Comparison of ENCODE assay signal across 1 cellular context in the genomic region with DNA sequence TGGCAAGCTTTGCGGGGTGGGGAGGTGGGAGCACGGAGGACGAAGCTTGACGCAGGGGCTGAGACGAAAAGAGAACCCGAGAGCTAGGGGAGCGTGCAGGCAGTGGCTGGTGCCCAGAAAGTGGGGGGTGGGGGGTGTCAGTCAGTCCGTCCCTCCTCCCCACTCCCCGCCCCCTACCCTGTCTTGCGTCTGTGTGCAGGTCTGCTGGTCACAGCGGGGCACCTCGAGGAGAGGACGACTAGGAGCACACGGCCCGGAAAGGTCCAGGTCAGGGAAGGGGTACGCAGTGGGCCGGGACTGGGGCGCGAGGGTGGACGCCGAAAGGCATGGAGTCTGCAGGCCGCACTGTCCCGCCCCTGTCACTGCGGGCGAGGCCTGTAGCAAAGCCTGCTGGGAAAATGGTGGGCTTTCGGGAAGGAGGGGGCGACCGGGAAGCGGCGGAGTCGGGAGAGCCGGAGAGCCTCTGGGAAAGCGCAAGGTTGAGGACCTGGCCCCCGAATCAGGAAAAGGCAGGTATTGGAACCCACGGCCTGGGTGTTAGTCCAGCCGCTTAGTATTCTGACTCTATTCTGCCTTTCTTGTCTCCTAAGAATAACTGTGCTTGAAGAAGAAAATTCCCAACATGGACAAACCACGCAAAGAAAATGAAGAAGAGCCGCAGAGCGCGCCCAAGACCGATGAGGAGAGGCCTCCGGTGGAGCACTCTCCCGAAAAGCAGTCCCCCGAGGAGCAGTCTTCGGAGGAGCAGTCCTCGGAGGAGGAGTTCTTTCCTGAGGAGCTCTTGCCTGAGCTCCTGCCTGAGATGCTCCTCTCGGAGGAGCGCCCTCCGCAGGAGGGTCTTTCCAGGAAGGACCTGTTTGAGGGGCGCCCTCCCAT.
TF ChIP-seq lines count a peak whose summit lies in the region.

No MANE protein-coding gene starts in this region.

TF ChIP-seq in K562, 482 proteins besides CTCF, POLR2A, EP300 and RAD21 (continues in another document):
- no peak for TF ChIP-seq ZNF589 (CRISPR knock-in tag; IDR thresholded peaks at IDR 0.05; ENCODE audit: low read depth)
- TF ChIP-seq, protein P1, sequence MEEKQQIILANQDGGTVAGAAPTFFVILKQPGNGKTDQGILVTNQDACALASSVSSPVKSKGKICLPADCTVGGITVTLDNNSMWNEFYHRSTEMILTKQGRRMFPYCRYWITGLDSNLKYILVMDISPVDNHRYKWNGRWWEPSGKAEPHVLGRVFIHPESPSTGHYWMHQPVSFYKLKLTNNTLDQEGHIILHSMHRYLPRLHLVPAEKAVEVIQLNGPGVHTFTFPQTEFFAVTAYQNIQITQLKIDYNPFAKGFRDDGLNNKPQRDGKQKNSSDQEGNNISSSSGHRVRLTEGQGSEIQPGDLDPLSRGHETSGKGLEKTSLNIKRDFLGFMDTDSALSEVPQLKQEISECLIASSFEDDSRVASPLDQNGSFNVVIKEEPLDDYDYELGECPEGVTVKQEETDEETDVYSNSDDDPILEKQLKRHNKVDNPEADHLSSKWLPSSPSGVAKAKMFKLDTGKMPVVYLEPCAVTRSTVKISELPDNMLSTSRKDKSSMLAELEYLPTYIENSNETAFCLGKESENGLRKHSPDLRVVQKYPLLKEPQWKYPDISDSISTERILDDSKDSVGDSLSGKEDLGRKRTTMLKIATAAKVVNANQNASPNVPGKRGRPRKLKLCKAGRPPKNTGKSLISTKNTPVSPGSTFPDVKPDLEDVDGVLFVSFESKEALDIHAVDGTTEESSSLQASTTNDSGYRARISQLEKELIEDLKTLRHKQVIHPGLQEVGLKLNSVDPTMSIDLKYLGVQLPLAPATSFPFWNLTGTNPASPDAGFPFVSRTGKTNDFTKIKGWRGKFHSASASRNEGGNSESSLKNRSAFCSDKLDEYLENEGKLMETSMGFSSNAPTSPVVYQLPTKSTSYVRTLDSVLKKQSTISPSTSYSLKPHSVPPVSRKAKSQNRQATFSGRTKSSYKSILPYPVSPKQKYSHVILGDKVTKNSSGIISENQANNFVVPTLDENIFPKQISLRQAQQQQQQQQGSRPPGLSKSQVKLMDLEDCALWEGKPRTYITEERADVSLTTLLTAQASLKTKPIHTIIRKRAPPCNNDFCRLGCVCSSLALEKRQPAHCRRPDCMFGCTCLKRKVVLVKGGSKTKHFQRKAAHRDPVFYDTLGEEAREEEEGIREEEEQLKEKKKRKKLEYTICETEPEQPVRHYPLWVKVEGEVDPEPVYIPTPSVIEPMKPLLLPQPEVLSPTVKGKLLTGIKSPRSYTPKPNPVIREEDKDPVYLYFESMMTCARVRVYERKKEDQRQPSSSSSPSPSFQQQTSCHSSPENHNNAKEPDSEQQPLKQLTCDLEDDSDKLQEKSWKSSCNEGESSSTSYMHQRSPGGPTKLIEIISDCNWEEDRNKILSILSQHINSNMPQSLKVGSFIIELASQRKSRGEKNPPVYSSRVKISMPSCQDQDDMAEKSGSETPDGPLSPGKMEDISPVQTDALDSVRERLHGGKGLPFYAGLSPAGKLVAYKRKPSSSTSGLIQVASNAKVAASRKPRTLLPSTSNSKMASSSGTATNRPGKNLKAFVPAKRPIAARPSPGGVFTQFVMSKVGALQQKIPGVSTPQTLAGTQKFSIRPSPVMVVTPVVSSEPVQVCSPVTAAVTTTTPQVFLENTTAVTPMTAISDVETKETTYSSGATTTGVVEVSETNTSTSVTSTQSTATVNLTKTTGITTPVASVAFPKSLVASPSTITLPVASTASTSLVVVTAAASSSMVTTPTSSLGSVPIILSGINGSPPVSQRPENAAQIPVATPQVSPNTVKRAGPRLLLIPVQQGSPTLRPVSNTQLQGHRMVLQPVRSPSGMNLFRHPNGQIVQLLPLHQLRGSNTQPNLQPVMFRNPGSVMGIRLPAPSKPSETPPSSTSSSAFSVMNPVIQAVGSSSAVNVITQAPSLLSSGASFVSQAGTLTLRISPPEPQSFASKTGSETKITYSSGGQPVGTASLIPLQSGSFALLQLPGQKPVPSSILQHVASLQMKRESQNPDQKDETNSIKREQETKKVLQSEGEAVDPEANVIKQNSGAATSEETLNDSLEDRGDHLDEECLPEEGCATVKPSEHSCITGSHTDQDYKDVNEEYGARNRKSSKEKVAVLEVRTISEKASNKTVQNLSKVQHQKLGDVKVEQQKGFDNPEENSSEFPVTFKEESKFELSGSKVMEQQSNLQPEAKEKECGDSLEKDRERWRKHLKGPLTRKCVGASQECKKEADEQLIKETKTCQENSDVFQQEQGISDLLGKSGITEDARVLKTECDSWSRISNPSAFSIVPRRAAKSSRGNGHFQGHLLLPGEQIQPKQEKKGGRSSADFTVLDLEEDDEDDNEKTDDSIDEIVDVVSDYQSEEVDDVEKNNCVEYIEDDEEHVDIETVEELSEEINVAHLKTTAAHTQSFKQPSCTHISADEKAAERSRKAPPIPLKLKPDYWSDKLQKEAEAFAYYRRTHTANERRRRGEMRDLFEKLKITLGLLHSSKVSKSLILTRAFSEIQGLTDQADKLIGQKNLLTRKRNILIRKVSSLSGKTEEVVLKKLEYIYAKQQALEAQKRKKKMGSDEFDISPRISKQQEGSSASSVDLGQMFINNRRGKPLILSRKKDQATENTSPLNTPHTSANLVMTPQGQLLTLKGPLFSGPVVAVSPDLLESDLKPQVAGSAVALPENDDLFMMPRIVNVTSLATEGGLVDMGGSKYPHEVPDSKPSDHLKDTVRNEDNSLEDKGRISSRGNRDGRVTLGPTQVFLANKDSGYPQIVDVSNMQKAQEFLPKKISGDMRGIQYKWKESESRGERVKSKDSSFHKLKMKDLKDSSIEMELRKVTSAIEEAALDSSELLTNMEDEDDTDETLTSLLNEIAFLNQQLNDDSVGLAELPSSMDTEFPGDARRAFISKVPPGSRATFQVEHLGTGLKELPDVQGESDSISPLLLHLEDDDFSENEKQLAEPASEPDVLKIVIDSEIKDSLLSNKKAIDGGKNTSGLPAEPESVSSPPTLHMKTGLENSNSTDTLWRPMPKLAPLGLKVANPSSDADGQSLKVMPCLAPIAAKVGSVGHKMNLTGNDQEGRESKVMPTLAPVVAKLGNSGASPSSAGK (IDR thresholded peaks at IDR 0.05), result peak; percentile 24; the same call in 1 of the 2 replicates
- peak; percentile 92 for TF ChIP-seq ZNF263 (CRISPR knock-in tag; IDR thresholded peaks at IDR 0.05; ENCODE audit: borderline replicate concordance)
- TF ChIP-seq ZNF76 (CRISPR knock-in tag; IDR thresholded peaks at IDR 0.05; ENCODE audit: borderline replicate concordance), result no peak
- no peak for TF ChIP-seq E4F1 (CRISPR knock-in tag; IDR thresholded peaks at IDR 0.05; ENCODE audit: borderline replicate concordance)
- peak; percentile 44 to 48 for TF ChIP-seq E2F6 (IDR thresholded peaks at IDR 0.05; ENCODE audit: borderline replicate concordance in 1 of 2, extremely low read depth in 1 of 2, insufficient read depth in 1 of 2, insufficient read length in 1 of 2, low read depth in 1 of 2, low read length in 1 of 2, poor library complexity in 1 of 2, severe bottlenecking in 1 of 2)
- TF ChIP-seq, protein P2, sequence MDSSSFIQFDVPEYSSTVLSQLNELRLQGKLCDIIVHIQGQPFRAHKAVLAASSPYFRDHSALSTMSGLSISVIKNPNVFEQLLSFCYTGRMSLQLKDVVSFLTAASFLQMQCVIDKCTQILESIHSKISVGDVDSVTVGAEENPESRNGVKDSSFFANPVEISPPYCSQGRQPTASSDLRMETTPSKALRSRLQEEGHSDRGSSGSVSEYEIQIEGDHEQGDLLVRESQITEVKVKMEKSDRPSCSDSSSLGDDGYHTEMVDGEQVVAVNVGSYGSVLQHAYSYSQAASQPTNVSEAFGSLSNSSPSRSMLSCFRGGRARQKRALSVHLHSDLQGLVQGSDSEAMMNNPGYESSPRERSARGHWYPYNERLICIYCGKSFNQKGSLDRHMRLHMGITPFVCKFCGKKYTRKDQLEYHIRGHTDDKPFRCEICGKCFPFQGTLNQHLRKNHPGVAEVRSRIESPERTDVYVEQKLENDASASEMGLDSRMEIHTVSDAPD (CRISPR knock-in tag; IDR thresholded peaks at IDR 0.05), result no peak
- TF ChIP-seq POLR2G (IDR thresholded peaks at IDR 0.05; ENCODE audit: low read depth, low read length), result peak; percentile 69
- peak; percentile 66; the same call in 1 of the 2 replicates for TF ChIP-seq ZBTB7A (IDR thresholded peaks at IDR 0.05; ENCODE audit: borderline replicate concordance, control insufficient read depth, low read depth, low read length)
- TF ChIP-seq PRMT5 (CRISPR knock-in tag; IDR thresholded peaks at IDR 0.05), result no peak
- TF ChIP-seq LEF1 (IDR thresholded peaks at IDR 0.05), result no peak
- no peak for TF ChIP-seq CBX5 (IDR thresholded peaks at IDR 0.05; ENCODE audit: borderline replicate concordance, low read depth)
- 0 out of 2 replicates have a peak, but pooled peaks have one; percentile 26 for TF ChIP-seq CTBP1 (IDR thresholded peaks at IDR 0.05; ENCODE audit: borderline replicate concordance)
- no peak for TF ChIP-seq ZNF785 (CRISPR knock-in tag; IDR thresholded peaks at IDR 0.05)
- no peak for TF ChIP-seq ZNF121 (CRISPR knock-in tag; conservative IDR thresholded peaks at IDR 0.05)
- peak; percentile 40 for TF ChIP-seq KDM5B (IDR thresholded peaks at IDR 0.05; ENCODE audit: insufficient replicate concordance, low read depth, low read length)
- no peak for TF ChIP-seq ZNF695 (CRISPR knock-in tag; IDR thresholded peaks at IDR 0.05)
- TF ChIP-seq PKNOX1 (IDR thresholded peaks at IDR 0.05), result peak; percentile 61
- TF ChIP-seq ZBTB33 (CRISPR knock-in tag; IDR thresholded peaks at IDR 0.05), result no peak
- TF ChIP-seq, protein P3, sequence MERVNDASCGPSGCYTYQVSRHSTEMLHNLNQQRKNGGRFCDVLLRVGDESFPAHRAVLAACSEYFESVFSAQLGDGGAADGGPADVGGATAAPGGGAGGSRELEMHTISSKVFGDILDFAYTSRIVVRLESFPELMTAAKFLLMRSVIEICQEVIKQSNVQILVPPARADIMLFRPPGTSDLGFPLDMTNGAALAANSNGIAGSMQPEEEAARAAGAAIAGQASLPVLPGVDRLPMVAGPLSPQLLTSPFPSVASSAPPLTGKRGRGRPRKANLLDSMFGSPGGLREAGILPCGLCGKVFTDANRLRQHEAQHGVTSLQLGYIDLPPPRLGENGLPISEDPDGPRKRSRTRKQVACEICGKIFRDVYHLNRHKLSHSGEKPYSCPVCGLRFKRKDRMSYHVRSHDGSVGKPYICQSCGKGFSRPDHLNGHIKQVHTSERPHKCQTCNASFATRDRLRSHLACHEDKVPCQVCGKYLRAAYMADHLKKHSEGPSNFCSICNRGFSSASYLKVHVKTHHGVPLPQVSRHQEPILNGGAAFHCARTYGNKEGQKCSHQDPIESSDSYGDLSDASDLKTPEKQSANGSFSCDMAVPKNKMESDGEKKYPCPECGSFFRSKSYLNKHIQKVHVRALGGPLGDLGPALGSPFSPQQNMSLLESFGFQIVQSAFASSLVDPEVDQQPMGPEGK (CRISPR knock-in tag; IDR thresholded peaks at IDR 0.05; ENCODE audit: borderline replicate concordance), result no peak
- no peak for TF ChIP-seq BRD9 (IDR thresholded peaks at IDR 0.05; ENCODE audit: low read depth, partially characterized antibody)
